ENCODE assay signal across 25 cellular contexts in genomic region chr4:177404980-177405379, GRCh38.
"Had no signal": no experiment of that assay in that cellular context is flagged by ENCODE, and none has a peak within 500 bp of the region (broad histone marks: within the 10 kb centered on the region; RNA-seq: fewer than 3 reads in every experiment).

No MANE protein-coding gene starts in this region.

- H3K27me3 ChIP-seq: esophagus squamous epithelium, gastroesophageal sphincter, neutrophil, right atrium auricular region, sigmoid colon, tibial artery, upper lobe of left lung, uterus had no signal

- H3K36me3 ChIP-seq: esophagus squamous epithelium, gastroesophageal sphincter, neutrophil, right atrium auricular region, sigmoid colon, tibial artery, upper lobe of left lung, uterus had no signal

- H3K4me1 Mint-ChIP-seq: naive B cell had no signal

- H3K27ac Mint-ChIP-seq: naive B cell, nephron progenitor cell had no signal

- H3K9me3 ChIP-seq: esophagus squamous epithelium, gastroesophageal sphincter, neutrophil, right atrium auricular region, sigmoid colon, tibial artery, upper lobe of left lung, uterus had no signal

- ATAC-seq: gastroesophageal sphincter; left cardiac atrium; left ventricle myocardium superior; stimulated activated naive CD8-positive, alpha-beta T cell treated with anti-CD3 and anti-CD28 coated beads, Interleukin-15, Interleukin-2, amounts not matched to agents 100 U/mL and 50 U/mL, for 24 hours had no signal

- H3K9me3 Mint-ChIP-seq: immature natural killer cell had no signal

- H3K27ac ChIP-seq: gastroesophageal sphincter, neutrophil, right atrium auricular region, sigmoid colon, skin epidermis, tibial artery, upper lobe of left lung, uterus had no signal

- DNase-seq: effector memory CD4-positive, alpha-beta T cell; esophagus squamous epithelium; foreskin fibroblast; glutamatergic neuron; immature natural killer cell; left cardiac atrium; left ventricle myocardium superior; mesenchymal stem cell; midbrain; naive B cell; nephron progenitor cell; posterior cingulate gyrus; sigmoid colon; stimulated activated CD4-positive, alpha-beta T cell treated with anti-CD3 and anti-CD28 coated beads, Interleukin-2, amount 100 ng/mL, for 48 hours; stimulated activated naive CD8-positive, alpha-beta T cell treated with anti-CD3 and anti-CD28 coated beads, Interleukin-15, Interleukin-2, amounts not matched to agents 100 U/mL and 50 U/mL, for 24 hours; tibial artery; upper lobe of left lung; uterus had no signal

- FAIRE-seq: endometrium, keratinocyte had no signal

- H3K4me3 Mint-ChIP-seq: immature natural killer cell, naive B cell, nephron progenitor cell had no signal

- H3K36me3 Mint-ChIP-seq: naive B cell had no signal

- H3K4me1 ChIP-seq: gastroesophageal sphincter, right atrium auricular region, sigmoid colon, tibial artery, upper lobe of left lung, uterus had no signal

- H3K4me3 ChIP-seq: esophagus squamous epithelium, gastroesophageal sphincter, lung, right atrium auricular region, sigmoid colon, skin epidermis, tibial artery, upper lobe of left lung, uterus had no signal
